Comparison of ENCODE assay signal across 9 cellular contexts in the genomic region with DNA sequence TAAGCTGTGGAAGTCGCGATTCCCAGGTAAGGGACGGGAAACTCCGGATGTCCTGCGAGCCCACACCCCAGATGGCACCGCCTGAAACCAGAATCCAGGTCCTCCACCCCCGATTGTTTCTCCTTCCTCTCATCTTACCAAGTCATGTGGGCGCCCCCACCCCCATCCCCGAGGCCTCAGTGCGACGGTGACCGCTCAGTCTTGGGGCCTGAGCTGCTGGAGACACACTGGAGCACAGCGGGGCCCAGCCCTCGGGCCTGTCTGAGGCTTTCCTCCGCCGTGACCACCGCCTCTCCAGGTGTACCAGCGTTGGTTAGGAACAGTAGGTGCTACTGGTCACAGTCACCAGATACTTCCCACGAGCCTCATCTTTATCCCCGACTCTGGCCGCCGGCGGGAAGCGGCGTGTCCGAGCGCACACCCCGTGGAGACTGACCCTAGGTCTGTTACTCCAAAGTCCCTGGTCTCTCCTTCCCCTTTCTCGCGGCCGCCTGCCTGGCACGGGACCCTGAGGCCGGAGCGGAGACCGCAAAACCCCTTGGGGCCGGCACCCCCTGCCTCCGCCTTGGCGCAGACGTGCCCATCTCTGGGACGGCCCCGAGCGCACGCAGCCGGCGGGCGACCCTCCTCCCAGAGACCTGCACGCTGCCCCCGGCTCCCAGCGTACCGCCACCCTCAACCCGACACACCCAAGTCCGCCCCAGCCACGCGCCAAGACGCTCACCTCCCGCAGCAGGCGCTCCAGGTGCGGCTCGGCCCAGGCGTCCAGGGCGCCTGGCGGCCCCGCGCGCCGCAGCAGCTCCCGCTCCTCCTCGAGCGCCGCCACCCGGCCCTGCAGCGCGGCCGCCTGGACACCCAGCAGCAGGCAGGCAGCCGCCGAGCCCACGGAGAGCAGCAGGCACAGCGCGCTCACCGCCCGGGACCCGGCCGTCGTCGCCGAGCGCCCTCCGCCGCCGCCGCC. TPM values are rescaled to one million over a fixed set of nuclear protein-coding genes. Genes with fewer than 3 reads are reported as not detected.
DNase-seq lines count a peak whose midpoint lies in the region; ATAC-seq lines count a peak whose summit lies in the region.
"Had no signal": no experiment of that assay in that cellular context is flagged by ENCODE, and none has a peak within 500 bp of the region (broad histone marks: within the 10 kb centered on the region; RNA-seq: fewer than 3 reads in every experiment).

No MANE protein-coding gene starts in this region.

- peak overlapping the region; percentile 47 for H3K4me3 ChIP-seq in iPS-11a (ENCODE audit: low read depth, low read length)
- H3K4me3 ChIP-seq in skin epidermis: peak overlapping the region; percentile 28 to 55 (median 38)
- no peak overlapping the region for H3K4me3 ChIP-seq in SJCRH30

- H3K9me3 ChIP-seq in SJCRH30 (replicated peaks): no peaks in the 10 kb centered on the region; the same call in 1 of the 2 replicates

- peaks cover 3% of the 10 kb centered on the region for H3K36me3 Mint-ChIP-seq in activated naive CD8-positive, alpha-beta T cell

- H3K36me3 ChIP-seq in SJCRH30: no peaks in the 10 kb centered on the region
- H3K36me3 ChIP-seq: adrenal gland had no signal

- DNase-seq in CD1c-positive myeloid dendritic cell (ENCODE audit: extremely low spot score) (peak; percentile 42), sciatic nerve (ENCODE audit: low spot score) (no peak), SJCRH30 (no peak)

- ATAC-seq in HG03066 (IDR thresholded peaks at IDR 0.05; ENCODE audit: low read depth, unreplicated experiment): peak; percentile 20
- ATAC-seq in sciatic nerve: no peak
- no peak for ATAC-seq in GM19351 (IDR thresholded peaks at IDR 0.05; ENCODE audit: unreplicated experiment)

- H3K4me1 ChIP-seq in SJCRH30: no peaks in the 10 kb centered on the region

- H3K27ac ChIP-seq in skin epidermis: peak overlapping the region in 4 of 21 experiments; percentile 2 to 45 (median 22)
- H3K27ac ChIP-seq in SJCRH30: no peak overlapping the region
- H3K27ac ChIP-seq: adrenal gland had no signal

- H3K27me3 Mint-ChIP-seq in activated naive CD8-positive, alpha-beta T cell: peaks cover 37% of the 10 kb centered on the region

- H3K27ac Mint-ChIP-seq in activated naive CD8-positive, alpha-beta T cell: no peak overlapping the region

- H3K9me3 Mint-ChIP-seq in activated naive CD8-positive, alpha-beta T cell (ENCODE audit: low read depth): peaks cover 2% of the 10 kb centered on the region

- no peaks in the 10 kb centered on the region for H3K27me3 ChIP-seq in SJCRH30

- peak overlapping the region; percentile 57 for H3K4me3 Mint-ChIP-seq in activated naive CD8-positive, alpha-beta T cell

- H3K4me1 Mint-ChIP-seq in activated naive CD8-positive, alpha-beta T cell (ENCODE audit: low read depth): peaks cover 5% of the 10 kb centered on the region

- intact Hi-C loops in sciatic nerve (cut with DNase I): loop anchor here (5.0 kb wide), 1 partner anchor 312 kb away; no protein-coding TSS in a partner anchor

RNA-seq across cellular contexts. Expression of a gene that starts 0.7 kb away (rescaled TPM):
- total RNA-seq in sciatic nerve: 10.7 TPM
- not detected in 2 replicates for total RNA-seq in SJCRH30 (2014; rRNA removed; shearing (Covaris generic))

RNA-seq across cellular contexts. Expression of a gene that starts 37.4 kb away (rescaled TPM):
- 52.8 TPM for total RNA-seq in sciatic nerve
- total RNA-seq in SJCRH30 (2014; rRNA removed; shearing (Covaris generic)): 24.3 and 28.3 TPM in 2 replicates

Comparison
In these comparisons a context has a peak if more than half of its experiments do, and no peak if none do; other contexts are left out.
1. RNA of a gene that starts 0.7 kb away (total RNA-seq): 10.7 TPM in sciatic nerve (single experiment); not detected in SJCRH30; every median in the first group is over 10 times any median in the second.